Comparison of ENCODE assay signal across 8 cellular contexts in the genomic region with DNA sequence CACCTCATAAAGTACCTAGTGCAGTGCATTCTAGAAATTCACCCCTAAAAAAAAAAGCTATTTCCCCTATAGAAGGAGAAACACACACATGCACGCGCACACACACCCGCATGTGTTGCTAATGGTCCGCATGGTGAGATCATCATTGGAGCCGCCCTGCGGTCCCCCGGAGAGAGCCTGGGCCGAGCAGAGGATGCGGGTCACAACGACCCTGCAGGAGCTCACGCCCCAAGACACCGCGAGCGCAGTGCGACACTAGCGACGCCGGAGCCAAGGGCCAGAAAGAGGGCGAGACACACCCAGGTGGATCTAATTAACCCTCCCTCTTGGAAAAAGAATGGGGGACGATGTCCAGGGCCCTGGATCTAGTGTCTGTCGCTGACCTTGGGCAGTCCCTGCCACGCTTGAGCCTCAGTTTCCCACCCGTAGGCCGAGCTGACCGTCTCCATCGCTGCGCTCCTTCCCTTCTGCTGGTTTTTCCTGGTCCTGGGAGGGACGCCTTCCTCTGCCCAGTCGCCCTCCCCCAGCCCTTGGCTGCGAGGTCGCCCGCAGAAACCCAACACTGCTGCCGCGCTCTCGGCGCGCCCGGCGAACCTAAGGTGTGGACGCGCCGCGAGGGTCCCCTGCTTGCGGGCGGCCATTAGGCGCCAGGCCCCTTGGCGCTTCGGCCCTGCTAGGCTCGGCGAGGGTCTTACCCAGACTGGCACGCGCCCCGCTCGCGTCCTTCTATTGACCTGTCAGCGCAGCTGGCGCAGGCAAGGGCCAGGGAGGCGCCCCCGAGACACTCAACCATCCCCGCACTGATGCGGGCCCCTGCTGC. TPM values are rescaled to one million over a fixed set of nuclear protein-coding genes. Genes with fewer than 3 reads are reported as not detected.
DNase-seq lines count a peak whose midpoint lies in the region; ATAC-seq and TF ChIP-seq lines count a peak whose summit lies in the region.

No MANE protein-coding gene starts in this region.

- H3K27me3 ChIP-seq in skeletal muscle satellite cell (ENCODE audit: control insufficient read depth, insufficient read depth, low read length): no peaks in the 10 kb centered on the region

- H3K9ac ChIP-seq in skeletal muscle satellite cell (ENCODE audit: low read depth, low read length): peak overlapping the region; percentile 72

- peak; percentile 35 for DNase-seq in AG10803 (ENCODE audit: low read depth)
- DNase-seq in NCI-H1105 (lab: John Stamatoyannopoulos, UW): peak; percentile 34
- DNase-seq in astrocyte of the cerebellum (ENCODE audit: low read depth): no peak

- H3K4me3 ChIP-seq in AG10803 (ENCODE audit: low read length): peak overlapping the region; percentile 83
- H3K4me3 ChIP-seq in astrocyte of the cerebellum (ENCODE audit: low read depth, low read length): peak overlapping the region; percentile 63
- peak overlapping the region; percentile 75 for H3K4me3 ChIP-seq in iPS-11a (ENCODE audit: low read depth, low read length)
- peak overlapping the region; percentile 86 for H3K4me3 ChIP-seq in skeletal muscle satellite cell (ENCODE audit: low read length)

- no peak for ATAC-seq in GM18909 (IDR thresholded peaks at IDR 0.05; ENCODE audit: poor library complexity, unreplicated experiment)
- no peak for ATAC-seq in HG02870 (IDR thresholded peaks at IDR 0.05; ENCODE audit: unreplicated experiment)
- no peak for ATAC-seq in HG02885 (IDR thresholded peaks at IDR 0.05; ENCODE audit: poor library complexity, unreplicated experiment)

- H3K4me2 ChIP-seq in skeletal muscle satellite cell (ENCODE audit: low read length): peak overlapping the region; percentile 90

- peaks cover 11% of the 10 kb centered on the region for H3K4me1 ChIP-seq in skeletal muscle satellite cell (ENCODE audit: control insufficient read depth, insufficient read depth, low read length)

- in situ Hi-C loops in astrocyte of the cerebellum (cut with HindIII; ENCODE audit: low sequenced_read_pairs): no loop called here

- H3K9me3 ChIP-seq in skeletal muscle satellite cell (replicated peaks; ENCODE audit: low read length): no peaks in the 10 kb centered on the region

- no peaks in the 10 kb centered on the region for H3K36me3 ChIP-seq in skeletal muscle satellite cell (ENCODE audit: insufficient read depth, low read length)

- TF ChIP-seq CTCF in AG10803 (conservative IDR thresholded peaks at IDR 0.05; ENCODE audit: low read length) (no peak), astrocyte of the cerebellum (IDR thresholded peaks at IDR 0.05; ENCODE audit: low read depth, low read length, missing control alignments) (no peak)

RNA-seq across cellular contexts. Expression of a gene that starts 47.6 kb away (rescaled TPM):
- total RNA-seq in skeletal muscle satellite cell (2012; rRNA removed): 18.3 and 19.2 TPM in 2 replicates

RNA-seq across cellular contexts. Expression of a gene that starts 50.5 kb away (rescaled TPM):
- not detected in 2 replicates for total RNA-seq in skeletal muscle satellite cell (2012; rRNA removed)
